Comparison of ENCODE assay signal across 9 cellular contexts in the genomic region with DNA sequence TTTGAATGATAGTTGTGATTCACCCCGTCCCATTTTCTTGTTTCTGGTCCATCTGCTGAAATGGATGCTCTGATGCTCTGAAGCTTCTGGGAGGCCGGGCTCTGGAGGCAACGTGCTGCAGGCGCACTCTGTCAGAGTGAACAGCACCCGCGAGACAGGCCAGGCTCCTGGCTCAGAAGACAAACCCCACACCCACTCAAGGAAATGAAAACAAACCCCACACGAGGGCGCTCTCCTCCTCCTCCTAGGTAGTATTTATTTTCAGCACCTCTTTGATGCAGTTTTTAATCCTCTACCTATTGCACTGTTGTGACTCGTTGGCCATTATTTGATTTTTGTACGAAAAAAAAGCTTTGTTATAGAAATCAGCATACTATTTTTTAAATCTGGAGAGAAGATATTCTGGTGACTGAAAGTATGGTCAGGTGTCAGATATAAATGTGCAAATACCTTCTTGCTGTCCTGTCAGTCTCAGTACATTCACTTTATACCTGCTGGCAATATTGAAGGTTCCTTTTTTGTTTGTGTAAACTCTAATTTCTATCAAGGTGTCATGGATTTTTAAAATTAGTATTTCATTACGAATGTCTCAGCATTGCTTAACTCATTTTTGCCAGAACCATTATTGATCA. TPM values are rescaled to one million over a fixed set of nuclear protein-coding genes. Genes with fewer than 3 reads are reported as not detected.
DNase-seq lines count a peak whose midpoint lies in the region; ATAC-seq lines count a peak whose summit lies in the region.
"Had no signal": no experiment of that assay in that cellular context is flagged by ENCODE, and none has a peak within 500 bp of the region (broad histone marks: within the 10 kb centered on the region; RNA-seq: fewer than 3 reads in every experiment).

No MANE protein-coding gene starts in this region.

- H3K4me1 Mint-ChIP-seq in CD8-positive, alpha-beta memory T cell: peaks cover 0 to 6% (median 6%) of the 10 kb centered on the region in 3 donors

- H3K27me3 ChIP-seq in CD8-positive, alpha-beta memory T cell (ENCODE audit: insufficient read depth, low read length, poor library complexity, severe bottlenecking): no peaks in the 10 kb centered on the region

- H3K36me3 Mint-ChIP-seq in CD8-positive, alpha-beta memory T cell: no peaks in the 10 kb centered on the region

- H3K27me3 Mint-ChIP-seq in CD8-positive, alpha-beta memory T cell: peaks cover 11 to 33% of the 10 kb centered on the region in 2 donors

- H3K27ac Mint-ChIP-seq in CD8-positive, alpha-beta memory T cell: peak overlapping the region in 1 of 8 donors; percentile 14

- DNase-seq in CD8-positive, alpha-beta memory T cell: peak; percentile 12 to 70 (median 43)
- peak; percentile 42 for DNase-seq in T follicular helper cell (ENCODE audit: low read depth)
- peak; percentile 59 for DNase-seq in amniotic epithelial cell (ENCODE audit: low read depth)
- DNase-seq in hypothalamus (lab: John Stamatoyannopoulos, UW): peak in 31 of 51 donors; percentile 6 to 73 (median 33)
- peak; percentile 69 for DNase-seq in stimulated activated CD4-positive, alpha-beta T cell treated with anti-CD3 and anti-CD28 coated beads, Interleukin-1b, Interleukin-23, amount 100 ng/mL, for 48 hours
- no peak for DNase-seq in NCI-H1105 treated with DMSO at 0.1 percent for 48 hours (lab: John Stamatoyannopoulos, UW)

- H3K9me3 ChIP-seq in CD8-positive, alpha-beta memory T cell (ENCODE audit: low read length): no peaks in the 10 kb centered on the region

- ATAC-seq in HG03432 (IDR thresholded peaks at IDR 0.05; ENCODE audit: unreplicated experiment): peak; percentile 64
- no peak for ATAC-seq in HG03135 (IDR thresholded peaks at IDR 0.05; ENCODE audit: unreplicated experiment)

- no peak overlapping the region for H3K4me3 Mint-ChIP-seq in CD8-positive, alpha-beta memory T cell

- H3K36me3 ChIP-seq in CD8-positive, alpha-beta memory T cell (ENCODE audit: insufficient read depth, low read length): no peaks in the 10 kb centered on the region

- no peak overlapping the region for H3K27ac ChIP-seq in CD8-positive, alpha-beta memory T cell (ENCODE audit: low read depth, low read length)

- peaks cover 4% of the 10 kb centered on the region for H3K4me1 ChIP-seq in CD8-positive, alpha-beta memory T cell (ENCODE audit: insufficient read depth, low read length)

- CTCF ChIA-PET in CD8-positive, alpha-beta memory T cell (lab: Charles Lee): no interaction called here

- POLR2A ChIA-PET in CD8-positive, alpha-beta memory T cell (lab: Charles Lee): no interaction called here

- H3K9me3 Mint-ChIP-seq in CD8-positive, alpha-beta memory T cell: peaks cover 0 to 5% (median 2%) of the 10 kb centered on the region in 5 donors

- H3K4me3 ChIP-seq in CD8-positive, alpha-beta memory T cell (ENCODE audit: low read length): no peak overlapping the region

RNA-seq across cellular contexts. Expression of gene CHST10, which starts 10.3 kb away (rescaled TPM):
- 10 to 100 TPM; 11.0 to 15.5 TPM for total RNA-seq in CD8-positive, alpha-beta memory T cell
- 7.2 TPM for polyA plus RNA-seq in CD8-positive, alpha-beta memory T cell

RNA-seq across cellular contexts. Expression of gene NMS, which starts 42.5 kb away (rescaled TPM):
- not detected for total RNA-seq in CD8-positive, alpha-beta memory T cell
- not detected for polyA plus RNA-seq in CD8-positive, alpha-beta memory T cell
- total RNA-seq: urinary bladder had no signal
- polyA plus RNA-seq: urinary bladder had no signal
